9 cellular contexts compared by ENCODE assay signal in the genomic region with DNA sequence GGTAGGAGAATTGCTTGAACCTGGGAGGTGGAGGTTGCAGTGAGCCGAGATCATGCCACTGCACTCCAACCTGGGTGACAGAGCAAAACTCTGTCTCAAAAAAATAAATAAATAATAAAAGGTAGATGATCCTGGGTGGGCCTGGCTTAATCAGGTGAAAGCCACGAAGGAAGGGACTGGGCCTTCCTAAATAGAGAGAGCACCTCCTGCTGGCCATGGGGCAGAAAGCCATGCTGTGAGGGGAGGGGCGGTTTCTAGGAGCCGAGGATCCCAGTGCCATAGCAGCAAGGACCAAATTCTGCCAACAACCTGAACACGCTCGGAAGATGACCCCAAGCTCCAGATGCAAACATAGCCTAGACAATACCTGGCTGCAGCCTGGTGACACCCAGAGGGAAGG. TPM values are rescaled to one million over a fixed set of nuclear protein-coding genes. Genes with fewer than 3 reads are reported as not detected.
DNase-seq lines count a peak whose midpoint lies in the region; ATAC-seq and TF ChIP-seq lines count a peak whose summit lies in the region.
"Had no signal": no experiment of that assay in that cellular context is flagged by ENCODE, and none has a peak within 500 bp of the region (broad histone marks: within the 10 kb centered on the region; RNA-seq: fewer than 3 reads in every experiment).

No MANE protein-coding gene starts in this region.

- no peak overlapping the region for H3K4me3 ChIP-seq in OCI-LY3 (ENCODE audit: low read length)
- no peak overlapping the region for H3K4me3 ChIP-seq in transverse colon
- H3K4me3 ChIP-seq: BLaER1 had no signal

- no peak overlapping the region for H2AFZ ChIP-seq in OCI-LY3 (ENCODE audit: low read depth, low read length)

- no peak overlapping the region for H3K4me2 ChIP-seq in OCI-LY3 (ENCODE audit: low read length)
- H3K4me2 ChIP-seq: BLaER1 had no signal

- intact Hi-C loops in transverse colon (cut with DNase I; ENCODE audit: low total_unique reads) = no loop called here

- H3K36me3 ChIP-seq in OCI-LY3 (replicated peaks; ENCODE audit: low read depth, low read length) (no peaks in the 10 kb centered on the region), transverse colon (peaks cover 0 to 8% (median 0%) of the 10 kb centered on the region in 4 donors)
- H3K36me3 ChIP-seq: BLaER1 had no signal

- H3K9me3 ChIP-seq in OCI-LY3 (ENCODE audit: insufficient read depth, low read length) (no peaks in the 10 kb centered on the region), transverse colon (no peaks in the 10 kb centered on the region)
- H3K9me3 ChIP-seq: BLaER1 had no signal

- H4K20me1 ChIP-seq in OCI-LY3 (ENCODE audit: insufficient read depth, low read length) = no peaks in the 10 kb centered on the region
- H4K20me1 ChIP-seq: BLaER1 had no signal

- TF ChIP-seq CTCF in OCI-LY3 (IDR thresholded peaks at IDR 0.05; ENCODE audit: low read depth, low read length) (peak; percentile 15; the same call in 1 of the 2 replicates), transverse colon (IDR thresholded peaks at IDR 0.05) (peak in 4 of 5 experiments; percentile 20 to 38 (median 28))

- H3K9ac ChIP-seq in OCI-LY3 (ENCODE audit: low read length) = no peak overlapping the region
- H3K9ac ChIP-seq: BLaER1 had no signal

- no peak overlapping the region for H3K27ac ChIP-seq in OCI-LY3 (ENCODE audit: low read length)
- H3K27ac ChIP-seq in transverse colon = no peak overlapping the region
- H3K27ac ChIP-seq: BLaER1 had no signal

- H3K4me1 ChIP-seq in OCI-LY3 (ENCODE audit: low read length) (peaks cover 14% of the 10 kb centered on the region), transverse colon (no peaks in the 10 kb centered on the region)

- no peak for TF ChIP-seq EP300 in transverse colon (IDR thresholded peaks at IDR 0.05; ENCODE audit: low read depth)

- H3K27me3 ChIP-seq in OCI-LY3 (ENCODE audit: low read depth, low read length) (peaks cover 10% of the 10 kb centered on the region), transverse colon (no peaks in the 10 kb centered on the region)

- DNase-seq in activated CD4-positive, alpha-beta T cell treated with anti-CD3 and anti-CD28 coated beads for 48 hours = peak; percentile 61
- DNase-seq in activated CD4-positive, alpha-beta T cell treated with anti-CD3 and anti-CD28 coated beads, Interleukin-2, amount 50 U/mL, for 1 hour = no peak
- DNase-seq in erythroblast (lab: John Stamatoyannopoulos, UW) = peak; percentile 50 to 63
- DNase-seq in transverse colon = no peak
- DNase-seq in NCI-H187 treated with DMSO at 0.1 percent for 48 hours (lab: John Stamatoyannopoulos, UW) = no peak

- in situ Hi-C loops in transverse colon (cut with MboI; ENCODE audit: low pct_ligation_motif_present in 1 of 4, low pct_unique_long_range_greater_than_20kb in 1 of 4, low sequenced_read_pairs in 3 of 4) = loop anchor here in 1 of 4 donors (25.0 kb wide), 1 partner anchor 185 kb away; no protein-coding TSS in a partner anchor

- ATAC-seq in GM18498 (IDR thresholded peaks at IDR 0.05; ENCODE audit: unreplicated experiment) (no peak), GM18858 (IDR thresholded peaks at IDR 0.05; ENCODE audit: unreplicated experiment) (no peak)

- TF ChIP-seq POLR2A in erythroblast (IDR thresholded peaks at IDR 0.05; ENCODE audit: low read length) = no peak
- TF ChIP-seq POLR2A in transverse colon (IDR thresholded peaks at IDR 0.05) = no peak

- no peaks in the 10 kb centered on the region for H3K79me2 ChIP-seq in OCI-LY3 (ENCODE audit: low read length)

- 86% methylated on average over 6 of the region's 6 CpGs; no CpG with 5 or more reads in 1 of the 2 donors for WGBS in transverse colon (ENCODE audit: low coverage in 1 of 2), 2 donors

RNA-seq across cellular contexts. Expression of gene DGKZ, which starts 24.5 kb away (rescaled TPM):
- total RNA-seq in transverse colon = 100 to 1,000 TPM in 1 of 4 donors, 10 to 100 TPM in 3; 56.4 to 105 (median 67.7) TPM

RNA-seq across cellular contexts. Expression of gene CREB3L1, which starts 45.3 kb away (rescaled TPM):
- total RNA-seq in transverse colon = 10 to 100 TPM; 35.8 to 50.7 (median 41.6) TPM

RNA-seq across cellular contexts. Expression of gene MDK, which starts 58.7 kb away (rescaled TPM):
- total RNA-seq in transverse colon = 100 to 1,000 TPM in 3 of 4 donors, 10 to 100 TPM in 1; 34.4 to 309 (median 180) TPM

Comparison
In these comparisons a context has a peak if more than half of its experiments do, and no peak if none do; other contexts are left out.
1. DNase-seq: peak in activated CD4-positive, alpha-beta T cell treated with anti-CD3 and anti-CD28 coated beads for 48 hours (single experiment) and erythroblast (2 of 2); none in activated CD4-positive, alpha-beta T cell treated with anti-CD3 and anti-CD28 coated beads, Interleukin-2, amount 50 U/mL, for 1 hour (single experiment), transverse colon (single experiment) and NCI-H187 treated with DMSO at 0.1 percent for 48 hours (single experiment).